ENCODE assay signal across 8 cellular contexts in the genomic region with DNA sequence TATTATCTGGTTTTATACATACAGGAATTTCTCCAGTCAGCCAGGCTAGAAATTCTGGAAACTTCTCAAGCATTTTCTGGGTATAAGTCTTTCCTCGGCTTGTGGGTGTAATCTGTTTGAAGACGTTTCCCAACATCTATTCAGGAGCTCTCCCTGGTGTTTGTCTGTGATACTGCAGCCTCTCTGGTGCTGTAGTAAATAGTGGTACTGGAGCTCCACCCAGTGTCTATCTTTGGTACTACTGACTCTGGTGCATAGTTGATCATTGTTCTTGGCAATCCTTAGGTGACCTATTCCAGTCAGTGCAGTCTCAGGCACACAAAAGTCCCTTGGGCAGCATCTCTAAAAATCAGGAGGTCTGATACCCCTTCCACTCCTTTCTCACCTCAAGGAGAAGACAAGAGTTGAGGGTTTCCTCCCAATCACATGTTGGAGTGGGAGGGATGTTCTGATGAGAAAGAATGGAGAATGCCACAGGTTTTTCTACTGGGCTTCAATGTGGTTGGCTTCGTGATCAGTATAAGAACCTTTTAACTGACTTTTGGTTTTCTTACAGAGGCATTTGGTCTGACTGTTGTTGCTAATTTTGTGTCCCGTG.
A peak's percentile ranks its signal among the peaks of the same experiment; 100 is the strongest.
DNase-seq lines count a peak whose midpoint lies in the region; ATAC-seq and TF ChIP-seq lines count a peak whose summit lies in the region.

No MANE protein-coding gene starts in this region.

- peaks cover 6% of the 10 kb centered on the region for H3K4me1 ChIP-seq in KMS-11 (ENCODE audit: low read depth, poor library complexity, severe bottlenecking)
- H3K4me1 ChIP-seq in Peyer's patch = no peaks in the 10 kb centered on the region
- H3K4me1 ChIP-seq in thyroid gland = no peaks in the 10 kb centered on the region

- no peaks in the 10 kb centered on the region for H3K79me2 ChIP-seq in KMS-11 (ENCODE audit: insufficient read depth, low read depth)

- H3K4me1 Mint-ChIP-seq in activated T-cell treated with anti-CD3 and anti-CD28 coated beads, Interleukin-2, amount 50 U/mL, for 4 hours (ENCODE audit: low read depth) = peaks cover 11% of the 10 kb centered on the region

- DNase-seq in Daoy (ENCODE audit: low read depth) = peak; percentile 70
- DNase-seq in Peyer's patch = peak in 2 of 3 donors; percentile 84 to 94
- peak; percentile 76 for DNase-seq in activated T-cell treated with anti-CD3 and anti-CD28 coated beads, Interleukin-2, amount 50 U/mL, for 4 hours
- peak; percentile 97 for DNase-seq in fibroblast of peridontal ligament (ENCODE audit: extremely low read depth)
- peak; percentile 71 for DNase-seq in non-pigmented ciliary epithelial cell (ENCODE audit: low read depth)
- peak; percentile 85 to 86 for DNase-seq in thyroid gland

- H3K9me3 ChIP-seq in Peyer's patch = no peaks in the 10 kb centered on the region
- no peaks in the 10 kb centered on the region for H3K9me3 ChIP-seq in thyroid gland

- H3K27me3 Mint-ChIP-seq in activated T-cell treated with anti-CD3 and anti-CD28 coated beads, Interleukin-2, amount 50 U/mL, for 4 hours (ENCODE audit: low read depth) = no peaks in the 10 kb centered on the region

- H2AFZ ChIP-seq in KMS-11 (ENCODE audit: low read depth) = 0 out of 2 replicates have a peak overlapping the region, but pooled peaks have one; percentile 14

- peak; percentile 91 for ATAC-seq in GM21717 (IDR thresholded peaks at IDR 0.05; ENCODE audit: unreplicated experiment)
- ATAC-seq in activated T-cell treated with anti-CD3 and anti-CD28 coated beads, Interleukin-2, amount 50 U/mL, for 4 hours = peak; percentile 89 to 96

- H3K36me3 Mint-ChIP-seq in activated T-cell treated with anti-CD3 and anti-CD28 coated beads, Interleukin-2, amount 50 U/mL, for 4 hours (ENCODE audit: insufficient read depth) = peaks cover 10% of the 10 kb centered on the region

- H3K4me3 Mint-ChIP-seq in activated T-cell treated with anti-CD3 and anti-CD28 coated beads, Interleukin-2, amount 50 U/mL, for 4 hours = no peak overlapping the region

- no peak overlapping the region for H3K27ac ChIP-seq in KMS-11
- no peak overlapping the region for H3K27ac ChIP-seq in Peyer's patch
- no peak overlapping the region for H3K27ac ChIP-seq in thyroid gland

- H3K36me3 ChIP-seq in KMS-11 (ENCODE audit: insufficient read depth) = no peaks in the 10 kb centered on the region
- H3K36me3 ChIP-seq in Peyer's patch = no peaks in the 10 kb centered on the region
- H3K36me3 ChIP-seq in thyroid gland = no peaks in the 10 kb centered on the region

- no peak overlapping the region for H3K9ac ChIP-seq in KMS-11

- H3K4me3 ChIP-seq in KMS-11 (IDR thresholded peaks at IDR 0.05; ENCODE audit: insufficient read depth, low read depth, low read length) (no peak overlapping the region), Peyer's patch (no peak overlapping the region), thyroid gland (replicated peaks in 1 of 3) (no peak overlapping the region)

- H3K27me3 ChIP-seq in KMS-11 (ENCODE audit: insufficient read depth, low read depth) = no peaks in the 10 kb centered on the region
- H3K27me3 ChIP-seq in Peyer's patch = no peaks in the 10 kb centered on the region
- no peaks in the 10 kb centered on the region for H3K27me3 ChIP-seq in thyroid gland

- peak; percentile 95 for TF ChIP-seq CTCF in KMS-11 (conservative IDR thresholded peaks at IDR 0.05; ENCODE audit: low read depth, low read length)
- TF ChIP-seq CTCF in Peyer's patch (IDR thresholded peaks at IDR 0.05) = peak; percentile 81 to 100 (median 98)
- peak; percentile 93 to 100 (median 99) for TF ChIP-seq CTCF in thyroid gland (IDR thresholded peaks at IDR 0.05)

- H3K9me3 Mint-ChIP-seq in activated T-cell treated with anti-CD3 and anti-CD28 coated beads, Interleukin-2, amount 50 U/mL, for 4 hours = peaks cover 31% of the 10 kb centered on the region

- 36 to 38% methylated on average over 4 of the region's 4 CpGs for WGBS in thyroid gland, 2 donors

- intact Hi-C loops in thyroid gland (cut with DNase I) = no loop called here

- no peaks in the 10 kb centered on the region for H4K20me1 ChIP-seq in KMS-11 (ENCODE audit: insufficient read depth)

- H3K4me2 ChIP-seq in KMS-11 = no peak overlapping the region

- TF ChIP-seq POLR2A in Peyer's patch (IDR thresholded peaks at IDR 0.05) (peak in 1 of 2 donors; percentile 26), thyroid gland (IDR thresholded peaks at IDR 0.05) (no peak)
